1 cellular context compared by ENCODE assay signal in genomic region chr18:74243127-74243526, GRCh38.
TF ChIP-seq lines count a peak whose summit lies in the region.

No MANE protein-coding gene starts in this region.

TF ChIP-seq in HepG2, 621 proteins besides CTCF, POLR2A, EP300 and RAD21:
- TF ChIP-seq U2AF2 (IDR thresholded peaks at IDR 0.05; ENCODE audit: low read depth, low read length) (no peak), ZNF501 (CRISPR knock-in tag; IDR thresholded peaks at IDR 0.05) (0 out of 2 replicates have a peak, but pooled peaks have one; percentile 1), KDM2A (CRISPR knock-in tag; IDR thresholded peaks at IDR 0.05; ENCODE audit: borderline replicate concordance, low read depth) (0 out of 2 replicates have a peak, but pooled peaks have one; percentile 6)
